In genomic region chrY:13705197-13705596, GRCh38 we compare ENCODE assay signal across 11 cellular contexts. TPM values are rescaled to one million over a fixed set of nuclear protein-coding genes. Genes with fewer than 3 reads are reported as not detected.
DNase-seq lines count a peak whose midpoint lies in the region; ATAC-seq, FAIRE-seq and TF ChIP-seq lines count a peak whose summit lies in the region.
"Had no signal": no experiment of that assay in that cellular context is flagged by ENCODE, and none has a peak within 500 bp of the region (broad histone marks: within the 10 kb centered on the region; RNA-seq: fewer than 3 reads in every experiment).

No MANE protein-coding gene starts in this region.

- peaks cover 1% of the 10 kb centered on the region for H3K79me1 ChIP-seq in mesenchymal stem cell (replicated peaks; ENCODE audit: low read length, poor library complexity, severe bottlenecking)

- no peak for ATAC-seq in activated naive CD4-positive, alpha-beta T cell treated with anti-CD3 and anti-CD28 coated beads, Interleukin-2, amount 50 U/mL, for 72 hours

- peak overlapping the region; percentile 63 for H2AFZ ChIP-seq in mesenchymal stem cell (ENCODE audit: low read depth, low read length)

- TF ChIP-seq POLR2A in GM12891 (IDR thresholded peaks at IDR 0.05; ENCODE audit: low read depth, low read length), result no peak

- H2AK5ac ChIP-seq in mesenchymal stem cell (ENCODE audit: low read length, severe bottlenecking), result no peak overlapping the region

- CTCF ChIA-PET in AG04449 (lab: Yijun Ruan, JAX), result no interaction called here

- no peaks in the 10 kb centered on the region for H3K36me3 ChIP-seq in mesenchymal stem cell (ENCODE audit: control insufficient read depth in 1 of 2, insufficient read depth in 2 of 2, low read depth in 1 of 2, low read length in 2 of 2)

- no peak overlapping the region for H4K8ac ChIP-seq in mesenchymal stem cell (ENCODE audit: low read length)

- no peak overlapping the region for H3K18ac ChIP-seq in mesenchymal stem cell (ENCODE audit: low read depth in 1 of 2, low read length in 2 of 2)

- H3K27ac ChIP-seq in mesenchymal stem cell (ENCODE audit: low read length, poor library complexity, severe bottlenecking), result no peak overlapping the region

- 15% methylated on average over 6 of the region's 8 CpGs for WGBS in mesenchymal stem cell

- H4K91ac ChIP-seq in mesenchymal stem cell (ENCODE audit: low read length), result no peak overlapping the region

- peak overlapping the region; percentile 56 for H3K4me2 ChIP-seq in mesenchymal stem cell (ENCODE audit: low read length, poor library complexity, severe bottlenecking)
- H3K4me2 ChIP-seq: smooth muscle cell had no signal

- H3K27ac Mint-ChIP-seq in activated naive CD4-positive, alpha-beta T cell treated with anti-CD3 and anti-CD28 coated beads, Interleukin-2, amount 50 U/mL, for 72 hours, result peak overlapping the region; percentile 37 to 97

- peak overlapping the region; percentile 60 for H3K4me3 ChIP-seq in AG04449 (ENCODE audit: low read depth, low read length)
- no peak overlapping the region for H3K4me3 ChIP-seq in mesenchymal stem cell (ENCODE audit: insufficient read depth in 1 of 2, low read depth in 1 of 2, low read length in 2 of 2)
- H3K4me3 ChIP-seq: smooth muscle cell had no signal

- no peak overlapping the region for H2BK120ac ChIP-seq in mesenchymal stem cell (ENCODE audit: low read depth, low read length)

- FAIRE-seq in GM12891 (lab: Jason Lieb, UNC), result peak; percentile 33
- FAIRE-seq: colon had no signal

- H3K14ac ChIP-seq in mesenchymal stem cell (ENCODE audit: low read length in 2 of 2), result no peak overlapping the region

- H3K4ac ChIP-seq in mesenchymal stem cell (ENCODE audit: low read depth in 1 of 2, low read length in 2 of 2), result no peak overlapping the region

- no peak overlapping the region for H2BK5ac ChIP-seq in mesenchymal stem cell (ENCODE audit: low read depth, low read length, poor library complexity, severe bottlenecking)

- H3K36me3 Mint-ChIP-seq in activated naive CD4-positive, alpha-beta T cell treated with anti-CD3 and anti-CD28 coated beads, Interleukin-2, amount 50 U/mL, for 72 hours, result peaks cover 0 to 9% of the 10 kb centered on the region in 2 donors

- H3K9me3 Mint-ChIP-seq in activated naive CD4-positive, alpha-beta T cell treated with anti-CD3 and anti-CD28 coated beads, Interleukin-2, amount 50 U/mL, for 72 hours, result no peaks in the 10 kb centered on the region

- H2BK12ac ChIP-seq in mesenchymal stem cell (ENCODE audit: low read length in 2 of 2), result no peak overlapping the region

- H3K23ac ChIP-seq in mesenchymal stem cell (ENCODE audit: low read length in 2 of 2), result no peak overlapping the region

- no peak overlapping the region for H2BK15ac ChIP-seq in mesenchymal stem cell (ENCODE audit: low read depth, poor library complexity, severe bottlenecking)

- H3K9ac ChIP-seq in mesenchymal stem cell (ENCODE audit: low read length), result no peak overlapping the region

- no peaks in the 10 kb centered on the region for H3K27me3 ChIP-seq in mesenchymal stem cell (ENCODE audit: control insufficient read depth in 1 of 2, insufficient read depth in 1 of 2, low read length in 2 of 2)

- DNase-seq in AG04449 (ENCODE audit: low read depth, low spot score) (no peak), GM12891 (ENCODE audit: insufficient read length, low spot score) (no peak), mesenchymal stem cell (peak; percentile 1), 8988T (no peak), ureter (ENCODE audit: low spot score) (no peak), NAMALWA (ENCODE audit: low spot score) (no peak)
- DNase-seq in activated naive CD4-positive, alpha-beta T cell treated with anti-CD3 and anti-CD28 coated beads, Interleukin-2, amount 50 U/mL, for 72 hours (ENCODE audit: low spot score in 2 of 2), result no peak
- no peak for DNase-seq in effector CD8-positive, alpha-beta T cell (lab: John Stamatoyannopoulos, UW)
- DNase-seq: Karpas-422 had no signal

- POLR2A ChIA-PET in AG04449 (lab: Yijun Ruan, JAX), result no interaction called here

- H3K9me3 ChIP-seq in mesenchymal stem cell (ENCODE audit: control insufficient read depth, low read length), result no peaks in the 10 kb centered on the region

- H3K4me1 ChIP-seq in mesenchymal stem cell (ENCODE audit: control insufficient read depth, insufficient read depth, low read depth, low read length), result peaks cover 1% of the 10 kb centered on the region

- TF ChIP-seq CTCF in AG04449 (IDR thresholded peaks at IDR 0.05; ENCODE audit: insufficient read depth, low read length, missing control alignments), result no peak

TF ChIP-seq in GM12891, 5 proteins besides CTCF, POLR2A, EP300 and RAD21:
- no peak for TF ChIP-seq POLR2AphosphoS5 (IDR thresholded peaks at IDR 0.05; ENCODE audit: low read depth, low read length)
- TF ChIP-seq POU2F2 (IDR thresholded peaks at IDR 0.05; ENCODE audit: low read depth, low read length), result no peak
- no peak for TF ChIP-seq TAF1 (IDR thresholded peaks at IDR 0.05; ENCODE audit: low read depth, low read length)
- no peak for TF ChIP-seq SPI1 (IDR thresholded peaks at IDR 0.05; ENCODE audit: low read depth, low read length)
- no peak for TF ChIP-seq PAX5 (IDR thresholded peaks at IDR 0.05; ENCODE audit: insufficient read depth, low read length, severe bottlenecking)
TF ChIP-seq in GM12891: peak in this region for 0.

RNA-seq across cellular contexts. Expression of gene TMSB4Y, which starts 1.5 kb away (rescaled TPM):
- polyA plus RNA-seq in GM12891 (2012; ENCODE audit: low read depth, missing spikeins), result 4.3 TPM
- 1 to 10 TPM in 1 of 2 donors, under 1 TPM in 1; 0.84 to 2.3 TPM for total RNA-seq in activated naive CD4-positive, alpha-beta T cell treated with anti-CD3 and anti-CD28 coated beads, Interleukin-2, amount 50 U/mL, for 72 hours
- polyA plus RNA-seq in mesenchymal stem cell (2013, experiment 1 of 2), result 0.46 TPM
- 0.40 TPM for polyA plus RNA-seq in mesenchymal stem cell (2013, experiment 2 of 2)
- not detected for total RNA-seq in ureter
- total RNA-seq: smooth muscle cell had no signal
- polyA plus RNA-seq: smooth muscle cell had no signal
